Comparison of ENCODE assay signal across 10 cellular contexts in the genomic region with DNA sequence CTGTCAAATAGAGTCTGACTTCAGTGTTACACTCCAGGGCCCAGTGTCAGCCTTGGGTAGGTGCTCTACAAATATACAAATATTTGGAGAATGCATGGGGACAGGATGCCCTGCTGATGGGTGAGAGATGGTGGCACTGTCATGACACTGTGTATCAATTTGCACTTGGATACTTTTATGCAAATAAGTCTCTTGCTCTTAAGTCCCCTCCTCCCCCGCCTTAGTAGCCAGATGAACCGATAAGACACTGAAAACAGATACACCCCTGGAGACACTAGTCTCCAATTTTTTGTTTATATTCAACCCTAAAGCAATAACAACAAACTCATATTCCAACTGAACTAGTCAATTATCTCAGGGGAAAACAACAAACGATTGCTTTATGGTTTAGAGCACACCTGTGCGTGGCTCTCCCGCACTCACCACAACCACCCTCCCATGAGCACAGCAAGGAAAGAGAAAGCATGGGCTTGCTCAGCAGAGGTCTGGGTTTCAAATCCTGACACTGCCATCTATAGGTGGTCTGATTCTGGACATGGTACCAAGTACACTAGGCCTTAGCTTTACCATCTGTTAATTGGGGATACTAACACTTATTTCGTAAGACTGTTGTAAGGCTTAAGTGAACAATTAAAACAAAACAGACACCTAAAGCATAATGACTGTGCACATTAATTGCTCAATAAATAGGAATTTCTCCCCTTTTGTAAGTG. TPM values are rescaled to one million over a fixed set of nuclear protein-coding genes. Genes with fewer than 3 reads are reported as not detected.
DNase-seq lines count a peak whose midpoint lies in the region; ATAC-seq and TF ChIP-seq lines count a peak whose summit lies in the region.
"Had no signal": no experiment of that assay in that cellular context is flagged by ENCODE, and none has a peak within 500 bp of the region (broad histone marks: within the 10 kb centered on the region; RNA-seq: fewer than 3 reads in every experiment).

No MANE protein-coding gene starts in this region.

- 81 to 85% (median 82%) methylated on average over 6 of the region's 6 CpGs for WGBS in psoas muscle, 3 donors

- peak overlapping the region in 1 of 2 donors; percentile 29 for H3K27ac Mint-ChIP-seq in T-cell

- no peak overlapping the region for H3K4me3 ChIP-seq in psoas muscle
- H3K4me3 ChIP-seq: cardiac muscle cell had no signal

- H3K4me3 Mint-ChIP-seq in T-cell: no peak overlapping the region

- POLR2A ChIA-PET in T-cell (lab: Charles Lee): interaction anchor here in 1 of 2 donors (0.6 kb wide), 1 partner anchor 64 kb away, joined by 4 read pairs; no protein-coding TSS in a partner anchor

- peak; percentile 5 for TF ChIP-seq CTCF in psoas muscle (IDR thresholded peaks at IDR 0.05)

- no peaks in the 10 kb centered on the region for H3K27me3 Mint-ChIP-seq in T-cell
- H3K27me3 Mint-ChIP-seq: CD8-positive, alpha-beta memory T cell had no signal

- CTCF ChIA-PET in T-cell (lab: Charles Lee): interaction anchor here (0.6 kb wide), 2 partner anchors 51 to 196 kb away, joined by 4 to 8 read pairs; no protein-coding TSS in a partner anchor

- ATAC-seq in HG02884 (IDR thresholded peaks at IDR 0.05; ENCODE audit: unreplicated experiment): peak; percentile 60
- ATAC-seq in T-cell (replicated peaks in 1 of 4): peak in 3 of 4 experiments; percentile 50 to 55 (median 54)
- peak in 1 of 4 donors; percentile 43 for ATAC-seq in psoas muscle

- H3K9me3 ChIP-seq in psoas muscle: no peaks in the 10 kb centered on the region

- peak; percentile 50 for DNase-seq in activated CD8-positive, alpha-beta memory T cell treated with anti-CD3 and anti-CD28 coated beads, Interleukin-2, amount 50 U/mL, for 48 hours
- DNase-seq in activated CD8-positive, alpha-beta memory T cell treated with anti-CD3 and anti-CD28 coated beads, Interleukin-2, amount 50 U/mL, for 4 hours: no peak
- DNase-seq in T-cell (no peak), psoas muscle (no peak), hypothalamus (lab: John Stamatoyannopoulos, UW) (no peak), NCI-H146 (lab: John Stamatoyannopoulos, UW) (no peak), NCI-H345 treated with DMSO at 0.1 percent for 48 hours (lab: John Stamatoyannopoulos, UW; ENCODE audit: unreplicated experiment) (no peak)

- peaks cover 10% of the 10 kb centered on the region for H3K4me1 ChIP-seq in psoas muscle

- peaks cover 15 to 19% (median 17%) of the 10 kb centered on the region in 3 donors for H3K4me1 Mint-ChIP-seq in T-cell

- H3K27me3 ChIP-seq in psoas muscle (ENCODE audit: insufficient read depth in 3 of 3, low read length in 2 of 3): no peaks in the 10 kb centered on the region
- H3K27me3 ChIP-seq: cardiac muscle cell had no signal

- peaks cover under 1% of the 10 kb centered on the region for H3K36me3 Mint-ChIP-seq in T-cell

- no peaks in the 10 kb centered on the region for H3K36me3 ChIP-seq in psoas muscle (ENCODE audit: insufficient read depth in 1 of 2, low read depth in 1 of 2)
- H3K36me3 ChIP-seq: cardiac muscle cell had no signal

- no peaks in the 10 kb centered on the region for H3K9me3 Mint-ChIP-seq in T-cell
- H3K9me3 Mint-ChIP-seq: CD8-positive, alpha-beta memory T cell had no signal

- H3K27ac ChIP-seq in psoas muscle: no peak overlapping the region
- H3K27ac ChIP-seq: cardiac muscle cell had no signal

- intact Hi-C loops in psoas muscle (cut with DNase I): no loop called here

RNA-seq across cellular contexts. Expression of gene HIVEP3, which starts 50.3 kb away (rescaled TPM):
- 10 to 100 TPM in 1 of 5 donors, 1 to 10 TPM in 4; 7.0 to 15.3 (median 8.8) TPM for total RNA-seq in T-cell
- total RNA-seq in psoas muscle: 1 to 10 TPM; 2.1 to 3.4 (median 3.1) TPM
- 1 to 10 TPM in 1 of 3 donors, under 1 TPM in 2; 0.70 to 1.4 (median 0.98) TPM for polyA plus RNA-seq in psoas muscle
